In the genomic region with DNA sequence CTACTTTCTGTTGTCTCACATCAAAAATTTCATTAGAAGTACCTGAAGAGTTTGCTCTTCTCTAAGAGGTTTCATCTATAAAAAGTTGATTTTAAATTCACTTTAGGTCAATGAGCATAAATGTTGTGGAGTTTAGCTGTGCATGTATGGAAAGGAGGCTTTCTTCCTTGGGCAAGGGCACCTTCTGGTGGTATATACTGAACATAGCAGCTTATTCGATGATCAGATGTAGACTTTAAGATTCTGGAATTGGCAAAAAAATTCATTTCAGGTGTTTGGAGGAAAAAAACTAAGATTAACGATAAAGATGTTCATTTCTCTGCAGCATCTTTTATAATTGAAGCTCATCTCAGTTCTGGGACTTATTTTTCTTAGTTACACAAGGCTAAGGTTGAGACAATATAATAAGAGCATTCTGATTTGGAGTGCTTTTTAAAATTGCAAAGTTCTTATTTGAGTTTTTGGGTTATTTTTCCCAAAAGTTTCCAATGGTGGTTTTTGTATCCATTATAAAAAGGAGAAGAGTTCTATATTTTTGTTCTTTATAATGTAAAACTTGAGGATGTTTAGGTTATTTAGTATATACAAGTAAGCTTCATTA, we compare ENCODE assay signal across 9 cellular contexts. TPM values are rescaled to one million over a fixed set of nuclear protein-coding genes. Genes with fewer than 3 reads are reported as not detected.
DNase-seq lines count a peak whose midpoint lies in the region; ATAC-seq and TF ChIP-seq lines count a peak whose summit lies in the region.
"Had no signal": no experiment of that assay in that cellular context is flagged by ENCODE, and none has a peak within 500 bp of the region (broad histone marks: within the 10 kb centered on the region; RNA-seq: fewer than 3 reads in every experiment).

No MANE protein-coding gene starts in this region.

- H3K27ac ChIP-seq in HEK293 (ENCODE audit: extremely low read depth, low read depth, low read length) (no peak overlapping the region), RWPE2 (ENCODE audit: poor library complexity, severe bottlenecking) (no peak overlapping the region), colonic mucosa (no peak overlapping the region), lower lobe of right lung (no peak overlapping the region)
- H3K27ac ChIP-seq: SJSA1 had no signal

- peak; percentile 77 for ATAC-seq in RWPE2 (ENCODE audit: low read depth)
- peak; percentile 83 to 90 for ATAC-seq in lower lobe of right lung
- ATAC-seq in sciatic nerve: no peak

- H3K27me3 ChIP-seq in GM06990 (replicated peaks; ENCODE audit: control insufficient read depth, insufficient read depth, low read length): no peaks in the 10 kb centered on the region
- H3K27me3 ChIP-seq in RWPE2 (ENCODE audit: insufficient read depth, poor library complexity, severe bottlenecking): no peaks in the 10 kb centered on the region
- H3K27me3 ChIP-seq in colonic mucosa: no peaks in the 10 kb centered on the region
- H3K27me3 ChIP-seq in lower lobe of right lung (ENCODE audit: low read depth): no peaks in the 10 kb centered on the region
- H3K27me3 ChIP-seq: SJSA1 had no signal

- CTCF ChIA-PET in AG04449 (lab: Yijun Ruan, JAX) (interaction anchor here (0.7 to 5.3 kb wide), 36 partner anchors 9 to 534 kb away, joined by 3 to 66 read pairs (median 5); a partner anchor contains a TSS), HEK293 (lab: Yijun Ruan, JAX) (interaction anchor here (0.6 to 4.9 kb wide), 51 partner anchors 10 to 1048 kb away, joined by 3 to 84 read pairs (median 4); a partner anchor contains a TSS)

- TF ChIP-seq CTCF in AG04449 (IDR thresholded peaks at IDR 0.05; ENCODE audit: insufficient read depth, low read length, missing control alignments) (peak; percentile 68), GM06990 (IDR thresholded peaks at IDR 0.05; ENCODE audit: insufficient read depth, low read length, poor library complexity, severe bottlenecking) (peak; percentile 78), HEK293 (tag by site-specific recombination; IDR thresholded peaks at IDR 0.05) (peak; percentile 42; the same call in 1 of the 2 replicates), LNCAP (IDR thresholded peaks at IDR 0.05) (peak; percentile 90), RWPE2 (IDR thresholded peaks at IDR 0.05; ENCODE audit: poor library complexity, severe bottlenecking) (peak; percentile 92), colonic mucosa (IDR thresholded peaks at IDR 0.05) (peak; percentile 75), lower lobe of right lung (IDR thresholded peaks at IDR 0.05) (peak; percentile 79)

- H3K9ac ChIP-seq in colonic mucosa (ENCODE audit: low read depth in 2 of 2, low read length in 2 of 2): no peak overlapping the region

- intact Hi-C loops in colonic mucosa (cut with DNase I) (loop anchor here (5.0 kb wide), 2 partner anchors 105 to 435 kb away; no protein-coding TSS in a partner anchor), lower lobe of right lung (cut with DNase I) (no loop called here), sciatic nerve (cut with DNase I) (no loop called here)

- H3K4me1 ChIP-seq in HEK293 (ENCODE audit: control insufficient read depth, insufficient read depth, low read length) (peaks cover 20% of the 10 kb centered on the region), RWPE2 (ENCODE audit: insufficient read depth, poor library complexity, severe bottlenecking) (no peaks in the 10 kb centered on the region), colonic mucosa (no peaks in the 10 kb centered on the region), lower lobe of right lung (no peaks in the 10 kb centered on the region)
- H3K4me1 ChIP-seq: SJSA1 had no signal

- H3K4me3 ChIP-seq in AG04449 (ENCODE audit: low read depth, low read length) (no peak overlapping the region), GM06990 (replicated peaks; ENCODE audit: low read depth, low read length) (no peak overlapping the region), HEK293 (ENCODE audit: low read depth, low read length) (no peak overlapping the region), RWPE2 (ENCODE audit: severe bottlenecking) (no peak overlapping the region), colonic mucosa (no peak overlapping the region), lower lobe of right lung (no peak overlapping the region)
- H3K4me3 ChIP-seq: SJSA1 had no signal

- POLR2A ChIA-PET in AG04449 (lab: Yijun Ruan, JAX) (interaction anchor here (1.6 kb wide), 1 partner anchor 77 kb away, joined by 7 read pairs; a partner anchor contains a TSS), HEK293 (lab: Yijun Ruan, JAX) (interaction anchor here (0.8 to 1.3 kb wide), 3 partner anchors 77 to 125 kb away, joined by 4 to 10 read pairs (median 8); a partner anchor contains a TSS)

- DNase-seq in AG04449 (ENCODE audit: low read depth, low spot score) (no peak), GM06990 (ENCODE audit: extremely low read depth, insufficient read length) (no peak), RWPE2 (ENCODE audit: low spot score) (no peak), colonic mucosa (peak; percentile 25), lower lobe of right lung (no peak), sciatic nerve (ENCODE audit: low spot score) (no peak)

- H3K9me3 ChIP-seq in HEK293 (ENCODE audit: control insufficient read depth, insufficient read depth, low read depth, low read length) (no peaks in the 10 kb centered on the region), RWPE2 (ENCODE audit: severe bottlenecking) (no peaks in the 10 kb centered on the region), colonic mucosa (no peaks in the 10 kb centered on the region), lower lobe of right lung (no peaks in the 10 kb centered on the region)
- H3K9me3 ChIP-seq: SJSA1 had no signal

- H3K36me3 ChIP-seq in GM06990 (ENCODE audit: control insufficient read depth, insufficient read depth, low read length) (no peaks in the 10 kb centered on the region), HEK293 (ENCODE audit: control insufficient read depth in 2 of 2, insufficient read depth in 1 of 2, low read length in 2 of 2) (no peaks in the 10 kb centered on the region), RWPE2 (ENCODE audit: low read depth) (no peaks in the 10 kb centered on the region), colonic mucosa (no peaks in the 10 kb centered on the region), lower lobe of right lung (no peaks in the 10 kb centered on the region)
- H3K36me3 ChIP-seq: SJSA1 had no signal

TF ChIP-seq in HEK293, 187 proteins besides CTCF, POLR2A, EP300 and RAD21 (continues in another document):
- no peak for TF ChIP-seq ZNF350 (tag by site-specific recombination; IDR thresholded peaks at IDR 0.05)
- TF ChIP-seq ZNF664 (tag by site-specific recombination; IDR thresholded peaks at IDR 0.05): peak; percentile 71; the same call in 1 of the 2 replicates
- TF ChIP-seq, protein P1, sequence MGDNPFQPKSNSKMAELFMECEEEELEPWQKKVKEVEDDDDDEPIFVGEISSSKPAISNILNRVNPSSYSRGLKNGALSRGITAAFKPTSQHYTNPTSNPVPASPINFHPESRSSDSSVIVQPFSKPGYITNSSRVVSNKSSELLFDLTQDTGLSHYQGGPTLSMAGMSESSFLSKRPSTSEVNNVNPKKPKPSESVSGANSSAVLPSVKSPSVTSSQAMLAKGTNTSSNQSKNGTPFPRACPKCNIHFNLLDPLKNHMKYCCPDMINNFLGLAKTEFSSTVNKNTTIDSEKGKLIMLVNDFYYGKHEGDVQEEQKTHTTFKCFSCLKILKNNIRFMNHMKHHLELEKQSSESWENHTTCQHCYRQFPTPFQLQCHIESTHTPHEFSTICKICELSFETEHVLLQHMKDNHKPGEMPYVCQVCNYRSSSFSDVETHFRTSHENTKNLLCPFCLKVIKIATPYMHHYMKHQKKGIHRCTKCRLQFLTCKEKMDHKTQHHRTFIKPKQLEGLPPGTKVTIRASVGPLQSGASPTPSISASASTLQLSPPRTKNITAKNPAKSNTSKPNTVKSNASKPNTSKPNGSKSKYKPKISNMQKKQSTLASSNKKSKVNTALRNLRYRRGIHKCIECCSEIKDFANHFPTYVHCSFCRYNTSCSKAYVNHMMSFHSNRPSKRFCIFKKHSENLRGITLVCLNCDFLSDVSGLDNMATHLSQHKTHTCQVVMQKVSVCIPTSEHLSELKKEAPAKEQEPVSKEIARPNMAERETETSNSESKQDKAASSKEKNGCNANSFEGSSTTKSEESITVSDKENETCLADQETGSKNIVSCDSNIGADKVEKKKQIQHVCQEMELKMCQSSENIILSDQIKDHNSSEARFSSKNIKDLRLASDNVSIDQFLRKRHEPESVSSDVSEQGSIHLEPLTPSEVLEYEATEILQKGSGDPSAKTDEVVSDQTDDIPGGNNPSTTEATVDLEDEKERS (tag by site-specific recombination; IDR thresholded peaks at IDR 0.05): no peak
- no peak for TF ChIP-seq ZBTB17 (tag by site-specific recombination; IDR thresholded peaks at IDR 0.05)
- TF ChIP-seq, protein P2, sequence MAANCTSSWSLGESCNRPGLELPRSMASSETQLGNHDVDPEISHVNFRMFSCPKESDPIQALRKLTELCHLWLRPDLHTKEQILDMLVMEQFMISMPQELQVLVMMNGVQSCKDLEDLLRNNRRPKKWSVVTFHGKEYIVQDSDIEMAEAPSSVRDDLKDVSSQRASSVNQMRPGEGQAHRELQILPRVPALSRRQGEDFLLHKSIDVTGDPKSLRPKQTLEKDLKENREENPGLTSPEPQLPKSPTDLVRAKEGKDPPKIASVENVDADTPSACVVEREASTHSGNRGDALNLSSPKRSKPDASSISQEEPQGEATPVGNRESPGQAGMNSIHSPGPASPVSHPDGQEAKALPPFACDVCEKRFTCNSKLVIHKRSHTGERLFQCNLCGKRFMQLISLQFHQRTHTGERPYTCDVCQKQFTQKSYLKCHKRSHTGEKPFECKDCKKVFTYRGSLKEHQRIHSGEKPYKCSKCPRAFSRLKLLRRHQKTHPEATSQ (tag by site-specific recombination; IDR thresholded peaks at IDR 0.05): no peak
- TF ChIP-seq WT1 (tag by site-specific recombination; IDR thresholded peaks at IDR 0.05): no peak
- TF ChIP-seq ZNF660 (tag by site-specific recombination; IDR thresholded peaks at IDR 0.05): peak; percentile 61; the same call in 1 of the 2 replicates
- TF ChIP-seq ZNF654 (tag by site-specific recombination; IDR thresholded peaks at IDR 0.05; ENCODE audit: low read depth): peak; percentile 90
- no peak for TF ChIP-seq KLF8 (tag by site-specific recombination; IDR thresholded peaks at IDR 0.05)
- no peak for TF ChIP-seq ZNF777 (tag by site-specific recombination; IDR thresholded peaks at IDR 0.05; ENCODE audit: borderline replicate concordance)
- TF ChIP-seq ZNF600 (tag by site-specific recombination; IDR thresholded peaks at IDR 0.05): 0 out of 2 replicates have a peak, but pooled peaks have one; percentile 17

RNA-seq across cellular contexts. Expression of a gene that starts 46.8 kb away (rescaled TPM):
- total RNA-seq in colonic mucosa (1 to 10 TPM; 7.4 to 8.0 TPM), lower lobe of right lung (4.5 TPM), sciatic nerve (24.8 TPM)

Comparison
In these comparisons a context has a peak if more than half of its experiments do, and no peak if none do; other contexts are left out.
1. CTCF ChIP-seq: peak in every context shown above with its lines; median percentile 92 in RWPE2; 90 in LNCAP; 79 in lower lobe of right lung; 78 in GM06990; 75 in colonic mucosa; 68 in AG04449; 42 in HEK293.